In the genomic region with DNA sequence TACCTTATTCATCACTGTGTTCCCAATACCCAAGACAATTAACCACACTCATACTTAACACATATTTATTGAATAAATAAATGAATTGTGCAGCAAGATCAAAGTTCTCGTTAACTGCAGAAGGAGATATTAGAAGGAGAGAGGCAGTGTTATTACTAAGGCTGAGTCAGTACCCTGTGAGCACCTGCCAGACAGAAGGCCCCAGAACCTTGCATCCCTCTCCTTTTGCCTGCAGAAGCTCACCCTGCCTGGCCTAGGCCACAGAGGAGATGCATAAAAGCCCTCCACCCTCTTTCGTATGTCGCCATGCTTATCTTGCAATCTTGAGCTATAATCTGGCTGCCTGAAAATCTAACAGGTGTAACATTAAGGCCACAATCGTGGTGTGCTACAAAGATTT, we compare ENCODE assay signal across 1 cellular context.
TF ChIP-seq lines count a peak whose summit lies in the region.

No MANE protein-coding gene starts in this region.

TF ChIP-seq in endothelial cell of umbilical vein, 7 proteins besides CTCF, POLR2A, EP300 and RAD21 (continued from another document):
- TF ChIP-seq MYC (IDR thresholded peaks at IDR 0.05; ENCODE audit: low read depth, low read length) (no peak), FOS (IDR thresholded peaks at IDR 0.05; ENCODE audit: borderline replicate concordance, insufficient read depth, low read length) (peak; percentile 45), EZH2 (IDR thresholded peaks at IDR 0.05; ENCODE audit: borderline replicate concordance, low read depth, low read length, severe bottlenecking) (no peak), JUN (IDR thresholded peaks at IDR 0.05; ENCODE audit: borderline replicate concordance, insufficient read depth, insufficient read length, low read depth) (no peak)
